Comparison of ENCODE assay signal across 29 cellular contexts in genomic region chr3:142818651-142819050, GRCh38.
"Had no signal": no experiment of that assay in that cellular context is flagged by ENCODE, and none has a peak within 500 bp of the region (broad histone marks: within the 10 kb centered on the region; RNA-seq: fewer than 3 reads in every experiment).

No MANE protein-coding gene starts in this region.

- H3K4me1 ChIP-seq: ascending aorta, breast epithelium, foreskin keratinocyte, gastrocnemius medialis had no signal

- H3K27me3 ChIP-seq: ascending aorta, breast epithelium, esophagus muscularis mucosa, gastrocnemius medialis had no signal

- H3K36me3 ChIP-seq: ascending aorta, breast epithelium, gastrocnemius medialis had no signal

- H3K9me3 ChIP-seq: ascending aorta, breast epithelium, esophagus muscularis mucosa, gastrocnemius medialis had no signal

- H3K4me3 ChIP-seq: ascending aorta, breast epithelium, esophagus muscularis mucosa, gastrocnemius medialis had no signal

- DNase-seq: activated CD4-positive, alpha-beta memory T cell treated with anti-CD3 and anti-CD28 coated beads for 36 hours; activated CD4-positive, alpha-beta T cell treated with anti-CD3 and anti-CD28 coated beads for 36 hours; activated CD4-positive, alpha-beta T cell treated with anti-CD3 and anti-CD28 coated beads, Interleukin-2, amount 10 ng/mL, durations not matched to agents 24 days and 14 days; activated CD4-positive, CD25-positive, alpha-beta regulatory T cell; activated CD4-positive, CD25-positive, alpha-beta regulatory T cell treated with anti-CD3 and anti-CD28 coated beads, Interleukin-2, amount 50 U/mL, for 72 hours; activated CD8-positive, alpha-beta memory T cell treated with anti-CD3 and anti-CD28 coated beads, Interleukin-2, amount 10 ng/mL, durations not matched to agents 7 days and 5 days; activated CD8-positive, alpha-beta memory T cell treated with anti-CD3 and anti-CD28 coated beads, Interleukin-2, amount 50 U/mL, for 4 hours; activated CD8-positive, alpha-beta T cell treated with anti-CD3 and anti-CD28 coated beads, Interleukin-2, amount 10 ng/mL, durations not matched to agents 7 days and 5 days; activated gamma-delta T cell; activated naive CD4-positive, alpha-beta T cell; activated naive CD4-positive, alpha-beta T cell treated with anti-CD3 and anti-CD28 coated beads, Interleukin-2, amount 10 ng/mL, durations not matched to agents 7 days and 5 days; activated naive CD8-positive, alpha-beta T cell treated with anti-CD3 and anti-CD28 coated beads, Interleukin-2, amount 10 ng/mL, durations not matched to agents 7 days and 5 days; activated T-cell treated with anti-CD3 and anti-CD28 coated beads, Interleukin-2, amount 50 U/mL, for 1 hour; activated T-cell treated with anti-CD3 and anti-CD28 coated beads, Interleukin-2, amount 50 U/mL, for 48 hours; cortex of kidney; dermis blood vessel endothelial cell; effector CD4-positive, alpha-beta T cell; effector memory CD8-positive, alpha-beta T cell; erythroblast; foreskin keratinocyte; gastrocnemius medialis; glutamatergic neuron; T-helper 1 cell; T-helper 17 cell; T1000 had no signal

- H3K27ac ChIP-seq: ascending aorta, breast epithelium, esophagus muscularis mucosa, foreskin keratinocyte, gastrocnemius medialis had no signal

- ATAC-seq: activated CD4-positive, alpha-beta T cell treated with anti-CD3 and anti-CD28 coated beads for 36 hours; activated CD8-positive, alpha-beta memory T cell treated with anti-CD3 and anti-CD28 coated beads, Interleukin-2, amount 10 ng/mL, durations not matched to agents 7 days and 5 days; activated CD8-positive, alpha-beta T cell treated with anti-CD3 and anti-CD28 coated beads, Interleukin-2, amount 10 ng/mL, durations not matched to agents 7 days and 5 days; activated naive CD4-positive, alpha-beta T cell treated with anti-CD3 and anti-CD28 coated beads, Interleukin-2, amount 50 U/mL, for 72 hours; effector memory CD8-positive, alpha-beta T cell; foreskin keratinocyte; gastrocnemius medialis; T-helper 17 cell had no signal
